9 cellular contexts compared by ENCODE assay signal in genomic region chr2:233209117-233209977, GRCh38. TPM values are rescaled to one million over a fixed set of nuclear protein-coding genes. Genes with fewer than 3 reads are reported as not detected.
DNase-seq lines count a peak whose midpoint lies in the region; ATAC-seq lines count a peak whose summit lies in the region.
"Had no signal": no experiment of that assay in that cellular context is flagged by ENCODE, and none has a peak within 500 bp of the region (broad histone marks: within the 10 kb centered on the region; RNA-seq: fewer than 3 reads in every experiment).

No MANE protein-coding gene starts in this region.

- H3K36me3 Mint-ChIP-seq in activated CD4-positive, alpha-beta T cell treated with anti-CD3 and anti-CD28 coated beads, Interleukin-2, amount 10 ng/mL, durations not matched to agents 24 days and 14 days (ENCODE audit: low read depth): peaks cover 15% of the 10 kb centered on the region
- H3K36me3 Mint-ChIP-seq in T-cell: peaks cover 25% of the 10 kb centered on the region

- no peak overlapping the region for H3K4me3 Mint-ChIP-seq in activated CD4-positive, alpha-beta T cell treated with anti-CD3 and anti-CD28 coated beads, Interleukin-2, amount 10 ng/mL, durations not matched to agents 24 days and 14 days
- no peak overlapping the region for H3K4me3 Mint-ChIP-seq in T-cell

- H3K27me3 Mint-ChIP-seq in activated CD4-positive, alpha-beta T cell treated with anti-CD3 and anti-CD28 coated beads, Interleukin-2, amount 10 ng/mL, durations not matched to agents 24 days and 14 days: no peaks in the 10 kb centered on the region
- H3K27me3 Mint-ChIP-seq in T-cell: no peaks in the 10 kb centered on the region

- DNase-seq in activated CD4-positive, alpha-beta T cell treated with anti-CD3 and anti-CD28 coated beads, Interleukin-2, amount 10 ng/mL, durations not matched to agents 24 days and 14 days: no peak
- no peak for DNase-seq in activated CD4-positive, alpha-beta T cell treated with anti-CD3 and anti-CD28 coated beads, Interleukin-2, amount 50 U/mL, for 1 hour
- DNase-seq in T-cell: no peak
- DNase-seq in hepatic stellate cell (ENCODE audit: low spot score): peak; percentile 65
- DNase-seq in sciatic nerve (ENCODE audit: low spot score): no peak
- no peak for DNase-seq in ureter (ENCODE audit: low spot score)
- DNase-seq: NCI-H2029 had no signal

- peak overlapping the region; percentile 63 for H3K27ac Mint-ChIP-seq in activated CD4-positive, alpha-beta T cell treated with anti-CD3 and anti-CD28 coated beads, Interleukin-2, amount 10 ng/mL, durations not matched to agents 24 days and 14 days
- H3K27ac Mint-ChIP-seq in T-cell: peak overlapping the region; percentile 40 to 76

- ATAC-seq in T-cell (replicated peaks in 1 of 4) (peak in 1 of 4 experiments; percentile 24), sciatic nerve (peak; percentile 13), HG02678 (IDR thresholded peaks at IDR 0.05; ENCODE audit: unreplicated experiment) (no peak), GM18873 (IDR thresholded peaks at IDR 0.05; ENCODE audit: low FRiP score, unreplicated experiment) (no peak)

- CTCF ChIA-PET in T-cell (lab: Charles Lee): no interaction called here

- no peaks in the 10 kb centered on the region for H3K9me3 Mint-ChIP-seq in activated CD4-positive, alpha-beta T cell treated with anti-CD3 and anti-CD28 coated beads, Interleukin-2, amount 10 ng/mL, durations not matched to agents 24 days and 14 days
- H3K9me3 Mint-ChIP-seq in T-cell: no peaks in the 10 kb centered on the region

- POLR2A ChIA-PET in T-cell (lab: Charles Lee): interaction anchor here in 1 of 2 donors (0.7 kb wide), 1 partner anchor 148 kb away, joined by 7 read pairs; no protein-coding TSS in a partner anchor

- intact Hi-C loops in activated CD4-positive, alpha-beta T cell treated with anti-CD3 and anti-CD28 coated beads, Interleukin-2, amount 10 ng/mL, durations not matched to agents 24 days and 14 days (cut with micrococcal nuclease): no loop called here
- intact Hi-C loops in sciatic nerve (cut with DNase I): no loop called here

- peaks cover 7% of the 10 kb centered on the region for H3K4me1 Mint-ChIP-seq in activated CD4-positive, alpha-beta T cell treated with anti-CD3 and anti-CD28 coated beads, Interleukin-2, amount 10 ng/mL, durations not matched to agents 24 days and 14 days
- H3K4me1 Mint-ChIP-seq in T-cell: peaks cover 9 to 14% (median 12%) of the 10 kb centered on the region in 3 donors

RNA-seq across cellular contexts. Expression of gene ATG16L1, which starts 42.1 kb away (rescaled TPM):
- total RNA-seq in activated CD4-positive, alpha-beta T cell treated with anti-CD3 and anti-CD28 coated beads, Interleukin-2, amount 10 ng/mL, durations not matched to agents 24 days and 14 days: 36.7 and 37.9 TPM in 2 replicates
- total RNA-seq in T-cell (100 to 1,000 TPM in 1 of 5 donors, 10 to 100 TPM in 4; 73.9 to 117 (median 83.4) TPM), sciatic nerve (26.4 TPM), ureter (35.4 TPM)
